29 cellular contexts compared by ENCODE assay signal in the genomic region with DNA sequence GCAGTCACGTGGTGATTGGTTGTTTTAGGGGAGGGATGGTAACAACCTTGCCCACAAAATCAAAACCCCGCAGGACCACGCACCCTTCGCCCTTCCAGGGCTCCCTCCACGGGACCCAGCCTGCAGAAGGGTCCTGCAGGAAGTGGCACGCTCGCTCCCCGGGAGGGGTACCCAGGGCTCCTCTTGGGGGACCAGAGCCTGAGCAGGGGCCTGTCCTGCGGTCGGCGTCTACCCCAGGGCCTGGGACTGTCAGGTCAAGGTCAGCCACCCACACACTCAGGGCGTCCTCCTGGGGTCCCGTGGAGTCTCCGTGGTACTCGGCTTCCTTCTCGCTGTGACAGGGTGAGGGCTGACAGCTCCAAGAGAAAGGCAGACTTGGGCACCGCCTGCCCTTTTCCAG.
"Had no signal": no experiment of that assay in that cellular context is flagged by ENCODE, and none has a peak within 500 bp of the region (broad histone marks: within the 10 kb centered on the region; RNA-seq: fewer than 3 reads in every experiment).

No MANE protein-coding gene starts in this region.

- H3K9me3 ChIP-seq: stomach, suprapubic skin, testis, thoracic aorta, thyroid gland, tibial artery, tibial nerve, transverse colon, upper lobe of left lung, upper lobe of right lung, uterus, vagina had no signal

- H3K4me3 ChIP-seq: stomach, suprapubic skin, testis, thoracic aorta, thyroid gland, tibial artery, tibial nerve, transverse colon, upper lobe of left lung, upper lobe of right lung, uterus, vagina had no signal

- DNase-seq: stimulated activated CD4-positive, alpha-beta T cell treated with anti-CD3 and anti-CD28 coated beads, Interleukin-2, amount 100 ng/mL, for 48 hours; stimulated activated CD4-positive, alpha-beta T cell treated with anti-CD3 and anti-CD28 coated beads, Interleukin-4, amount 100 ng/mL, for 1 hour; stimulated activated CD4-positive, alpha-beta T cell treated with anti-CD3 and anti-CD28 coated beads, Interleukin-4, amount 100 ng/mL, for 24 hours; stimulated activated CD4-positive, alpha-beta T cell treated with anti-CD3 and anti-CD28 coated beads, Interleukin-4, amount 100 ng/mL, for 4 hours; stimulated activated CD8-positive, alpha-beta memory T cell treated with anti-CD3 and anti-CD28 coated beads, Interleukin-4, amount 100 ng/mL, for 48 hours; stimulated activated naive B cell treated with anti-CD40 and anti-IgM and Interleukin-4, amounts not matched to agents 10 μg/mL and 1 μg/mL and 100 μg/mL, for 72 hours; stimulated activated naive CD4-positive, alpha-beta T cell; stimulated activated naive CD4-positive, alpha-beta T cell treated with Interleukin-2 at 50 U/mL for 16 hours; stimulated activated naive CD8-positive, alpha-beta T cell treated with anti-CD3 and anti-CD28 coated beads, Interleukin-15, amount 100 ng/mL, for 72 hours; stimulated activated naive CD8-positive, alpha-beta T cell treated with anti-CD3 and anti-CD28 coated beads, Interleukin-15, Interleukin-2, amounts not matched to agents 100 U/mL and 50 U/mL, for 24 hours; stomach; substantia nigra; testis; thyroid gland; tibial artery; transverse colon; trophoblast cell; upper lobe of right lung; uterus had no signal

- H3K4me3 Mint-ChIP-seq: stimulated activated effector memory CD8-positive, alpha-beta T cell treated with anti-CD3 and anti-CD28 coated beads, Interleukin-12 subunit alpha, Interleukin-12 subunit beta, amount 100 ng/mL, for 72 hours; stimulated activated memory B cell treated with anti-CD40 and anti-IgM and Interleukin-4, amounts not matched to agents 10 μg/mL and 1 μg/mL and 100 μg/mL, for 72 hours; stimulated activated naive B cell treated with anti-CD40 and anti-IgM and Interleukin-4, amounts not matched to agents 10 μg/mL and 1 μg/mL and 100 μg/mL, for 72 hours; stimulated activated naive CD8-positive, alpha-beta T cell treated with anti-CD3 and anti-CD28 coated beads, Interleukin-15, amount 100 ng/mL, for 72 hours; stimulated activated naive CD8-positive, alpha-beta T cell treated with anti-CD3 and anti-CD28 coated beads, Interleukin-15, Interleukin-2, amounts not matched to agents 100 ng/mL and 50 ng/mL, for 24 hours; type B pancreatic cell had no signal

- H3K36me3 ChIP-seq: stomach, suprapubic skin, thoracic aorta, thyroid gland, tibial artery, tibial nerve, transverse colon, upper lobe of left lung, upper lobe of right lung, uterus, vagina had no signal

- H3K27me3 Mint-ChIP-seq: stimulated activated naive CD8-positive, alpha-beta T cell treated with anti-CD3 and anti-CD28 coated beads, Interleukin-15, amount 100 ng/mL, for 72 hours; stimulated activated naive CD8-positive, alpha-beta T cell treated with anti-CD3 and anti-CD28 coated beads, Interleukin-15, Interleukin-2, amounts not matched to agents 100 ng/mL and 50 ng/mL, for 24 hours; type B pancreatic cell had no signal

- H3K4me1 ChIP-seq: stomach, testis, thyroid gland, tibial artery, tibial nerve, transverse colon, upper lobe of left lung, upper lobe of right lung, uterus, vagina had no signal

- H3K27me3 ChIP-seq: testis, thyroid gland, tibial artery, upper lobe of left lung, upper lobe of right lung, uterus, vagina had no signal

- H3K27ac Mint-ChIP-seq: stimulated activated effector memory CD8-positive, alpha-beta T cell treated with anti-CD3 and anti-CD28 coated beads, Interleukin-12 subunit alpha, Interleukin-12 subunit beta, amount 100 ng/mL, for 72 hours; stimulated activated memory B cell treated with anti-CD40 and anti-IgM and Interleukin-4, amounts not matched to agents 10 μg/mL and 1 μg/mL and 100 μg/mL, for 72 hours; stimulated activated naive B cell treated with anti-CD40 and anti-IgM and Interleukin-4, amounts not matched to agents 10 μg/mL and 1 μg/mL and 100 μg/mL, for 72 hours; stimulated activated naive CD8-positive, alpha-beta T cell treated with anti-CD3 and anti-CD28 coated beads, Interleukin-15, amount 100 ng/mL, for 72 hours; stimulated activated naive CD8-positive, alpha-beta T cell treated with anti-CD3 and anti-CD28 coated beads, Interleukin-15, Interleukin-2, amounts not matched to agents 100 ng/mL and 50 ng/mL, for 24 hours; type B pancreatic cell had no signal

- H3K4me1 Mint-ChIP-seq: stimulated activated effector memory CD8-positive, alpha-beta T cell treated with anti-CD3 and anti-CD28 coated beads, Interleukin-12 subunit alpha, Interleukin-12 subunit beta, amount 100 ng/mL, for 72 hours; stimulated activated memory B cell treated with anti-CD40 and anti-IgM and Interleukin-4, amounts not matched to agents 10 μg/mL and 1 μg/mL and 100 μg/mL, for 72 hours; stimulated activated naive B cell treated with anti-CD40 and anti-IgM and Interleukin-4, amounts not matched to agents 10 μg/mL and 1 μg/mL and 100 μg/mL, for 72 hours; stimulated activated naive CD8-positive, alpha-beta T cell treated with anti-CD3 and anti-CD28 coated beads, Interleukin-15, amount 100 ng/mL, for 72 hours had no signal

- H3K36me3 Mint-ChIP-seq: stimulated activated effector memory CD8-positive, alpha-beta T cell treated with anti-CD3 and anti-CD28 coated beads, Interleukin-12 subunit alpha, Interleukin-12 subunit beta, amount 100 ng/mL, for 72 hours; stimulated activated memory B cell treated with anti-CD40 and anti-IgM and Interleukin-4, amounts not matched to agents 10 μg/mL and 1 μg/mL and 100 μg/mL, for 72 hours; stimulated activated naive B cell treated with anti-CD40 and anti-IgM and Interleukin-4, amounts not matched to agents 10 μg/mL and 1 μg/mL and 100 μg/mL, for 72 hours; type B pancreatic cell had no signal

- FAIRE-seq: urothelium cell line had no signal

- ATAC-seq: stimulated activated effector memory CD8-positive, alpha-beta T cell treated with anti-CD3 and anti-CD28 coated beads, Interleukin-12 subunit alpha, Interleukin-12 subunit beta, amount 100 ng/mL, for 72 hours; stimulated activated memory B cell treated with anti-CD40 and anti-IgM and Interleukin-4, amounts not matched to agents 10 μg/mL and 1 μg/mL and 100 μg/mL, for 72 hours; stimulated activated naive B cell treated with anti-CD40 and anti-IgM and Interleukin-4, amounts not matched to agents 10 μg/mL and 1 μg/mL and 100 μg/mL, for 72 hours; stimulated activated naive CD8-positive, alpha-beta T cell treated with anti-CD3 and anti-CD28 coated beads, Interleukin-15, amount 100 ng/mL, for 72 hours; stimulated activated naive CD8-positive, alpha-beta T cell treated with anti-CD3 and anti-CD28 coated beads, Interleukin-15, Interleukin-2, amounts not matched to agents 100 U/mL and 50 U/mL, for 24 hours; upper lobe of right lung had no signal

- H3K9me3 Mint-ChIP-seq: stimulated activated effector memory CD8-positive, alpha-beta T cell treated with anti-CD3 and anti-CD28 coated beads, Interleukin-12 subunit alpha, Interleukin-12 subunit beta, amount 100 ng/mL, for 72 hours; stimulated activated memory B cell treated with anti-CD40 and anti-IgM and Interleukin-4, amounts not matched to agents 10 μg/mL and 1 μg/mL and 100 μg/mL, for 72 hours; stimulated activated naive B cell treated with anti-CD40 and anti-IgM and Interleukin-4, amounts not matched to agents 10 μg/mL and 1 μg/mL and 100 μg/mL, for 72 hours; stimulated activated naive CD8-positive, alpha-beta T cell treated with anti-CD3 and anti-CD28 coated beads, Interleukin-15, amount 100 ng/mL, for 72 hours; stimulated activated naive CD8-positive, alpha-beta T cell treated with anti-CD3 and anti-CD28 coated beads, Interleukin-15, Interleukin-2, amounts not matched to agents 100 ng/mL and 50 ng/mL, for 24 hours; type B pancreatic cell had no signal

- H3K27ac ChIP-seq: stomach, suprapubic skin, testis, thoracic aorta, thyroid gland, tibial artery, tibial nerve, transverse colon, upper lobe of left lung, upper lobe of right lung, uterus, vagina had no signal
